In genomic region chr2:84631047-84631446, GRCh38 we compare ENCODE assay signal across 8 cellular contexts.
DNase-seq lines count a peak whose midpoint lies in the region; FAIRE-seq and TF ChIP-seq lines count a peak whose summit lies in the region.

No MANE protein-coding gene starts in this region.

- peak; percentile 84 for FAIRE-seq in TTC549 (lab: Jason Lieb, UNC)

- TF ChIP-seq CTCF in 22Rv1 (IDR thresholded peaks at IDR 0.05) = peak; percentile 59
- TF ChIP-seq CTCF in DOHH2 (IDR thresholded peaks at IDR 0.05; ENCODE audit: low read depth, low read length, poor library complexity, severe bottlenecking) = peak; percentile 53
- TF ChIP-seq CTCF in left ventricle myocardium inferior (IDR thresholded peaks at IDR 0.05; ENCODE audit: borderline replicate concordance) = peak; percentile 64
- peak in 7 of 11 experiments; percentile 10 to 51 (median 26) for TF ChIP-seq CTCF in spleen (IDR thresholded peaks at IDR 0.05 in 8 of 11, conservative IDR thresholded peaks at IDR 0.05 in 3 of 11)

- 54 to 64% (median 60%) methylated on average over 6 of the region's 6 CpGs for WGBS in spleen, 5 donors

- H3K79me2 ChIP-seq in DOHH2 (ENCODE audit: control insufficient read depth, low read length) = no peaks in the 10 kb centered on the region

- H3K4me1 ChIP-seq in DOHH2 (ENCODE audit: control insufficient read depth, low read length) (no peaks in the 10 kb centered on the region), left ventricle myocardium inferior (no peaks in the 10 kb centered on the region), spleen (no peaks in the 10 kb centered on the region)

- H3K4me3 ChIP-seq in DOHH2 (ENCODE audit: low read length) (no peak overlapping the region), left ventricle myocardium inferior (no peak overlapping the region), spleen (no peak overlapping the region)

- DNase-seq in HS-27A (ENCODE audit: low read depth) (peak; percentile 36), left ventricle myocardium inferior (no peak), spleen (no peak), NCI-H187 treated with DMSO at 0.1 percent for 48 hours (lab: John Stamatoyannopoulos, UW) (no peak)
- no peak for DNase-seq in stimulated activated CD4-positive, alpha-beta T cell treated with anti-CD3 and anti-CD28 coated beads, Interleukin-1b, Interleukin-23, amount 100 ng/mL, for 48 hours

- H3K27me3 ChIP-seq in DOHH2 (ENCODE audit: control insufficient read depth, low read length) = no peaks in the 10 kb centered on the region
- H3K27me3 ChIP-seq in left ventricle myocardium inferior (ENCODE audit: low read depth) = no peaks in the 10 kb centered on the region
- no peaks in the 10 kb centered on the region for H3K27me3 ChIP-seq in spleen (replicated peaks in 1 of 7)

- intact Hi-C loops in left ventricle myocardium inferior (cut with micrococcal nuclease) = no loop called here
- intact Hi-C loops in spleen (cut with DNase I; ENCODE audit: low total_unique reads) = no loop called here

- no peaks in the 10 kb centered on the region; the same call in 1 of the 2 replicates for H4K20me1 ChIP-seq in DOHH2 (ENCODE audit: control insufficient read depth, insufficient read depth, low read depth, low read length)

- H3K36me3 ChIP-seq in DOHH2 (ENCODE audit: control insufficient read depth, low read length) = no peaks in the 10 kb centered on the region
- H3K36me3 ChIP-seq in left ventricle myocardium inferior = no peaks in the 10 kb centered on the region
- H3K36me3 ChIP-seq in spleen = no peaks in the 10 kb centered on the region

- no peak overlapping the region for H3K4me2 ChIP-seq in DOHH2 (ENCODE audit: low read length)

- no peaks in the 10 kb centered on the region for H3F3A ChIP-seq in DOHH2 (ENCODE audit: control insufficient read depth, insufficient read depth)

- no peak overlapping the region for H3K27ac ChIP-seq in 22Rv1
- no peak overlapping the region for H3K27ac ChIP-seq in DOHH2 (ENCODE audit: low read depth, low read length)
- no peak overlapping the region for H3K27ac ChIP-seq in left ventricle myocardium inferior (replicated peaks)
- no peak overlapping the region for H3K27ac ChIP-seq in spleen

- H3K9me3 ChIP-seq in DOHH2 (ENCODE audit: control insufficient read depth, insufficient read depth, low read length) (no peaks in the 10 kb centered on the region), left ventricle myocardium inferior (replicated peaks) (no peaks in the 10 kb centered on the region), spleen (no peaks in the 10 kb centered on the region)

- H3K9me2 ChIP-seq in DOHH2 (replicated peaks; ENCODE audit: control insufficient read depth, low read length) = no peaks in the 10 kb centered on the region

- no peak for TF ChIP-seq POLR2A in spleen (IDR thresholded peaks at IDR 0.05)
